Comparison of ENCODE assay signal across 8 cellular contexts in the genomic region with DNA sequence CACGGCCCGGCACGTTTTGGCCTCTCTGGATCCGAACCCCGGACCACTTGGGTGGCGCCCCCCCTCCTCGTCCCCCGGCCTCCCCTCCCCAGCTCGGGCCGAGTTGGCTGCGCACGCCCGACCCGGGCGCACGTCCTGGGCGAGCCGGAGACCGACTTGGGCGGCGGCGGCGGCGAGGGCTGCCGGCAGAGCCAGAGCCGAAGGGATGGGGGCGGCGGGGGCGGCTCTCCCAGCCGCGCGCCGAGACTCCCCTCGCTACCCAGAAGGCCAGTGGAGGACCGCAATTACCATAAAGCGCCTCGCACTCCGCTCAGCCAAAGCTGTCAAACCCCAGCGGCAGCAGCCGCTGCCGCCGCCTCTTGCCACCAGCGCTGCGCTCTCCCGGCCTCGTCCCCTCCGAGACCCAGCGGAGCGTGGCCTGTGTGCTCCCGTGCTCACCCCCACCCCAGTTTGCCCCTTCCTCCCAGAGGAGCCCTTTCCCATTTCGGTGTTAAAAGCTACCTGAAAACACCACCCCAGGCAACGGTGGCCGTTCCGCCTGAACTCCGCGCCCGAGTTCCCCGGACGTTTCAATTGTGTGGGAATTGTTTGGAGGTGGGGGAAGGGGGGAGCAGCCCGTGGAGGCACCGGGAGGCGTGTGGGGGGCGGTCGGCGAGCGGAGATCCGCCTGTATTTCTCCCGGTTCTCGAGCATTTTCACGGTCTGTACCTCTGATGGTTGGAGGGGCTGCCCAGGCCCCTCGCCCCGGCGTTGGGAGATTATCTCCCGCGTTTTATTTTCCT. TPM values are rescaled to one million over a fixed set of nuclear protein-coding genes. Genes with fewer than 3 reads are reported as not detected.
DNase-seq lines count a peak whose midpoint lies in the region; ATAC-seq and TF ChIP-seq lines count a peak whose summit lies in the region.

No MANE protein-coding gene starts in this region.

- H3K27ac ChIP-seq in mesendoderm (ENCODE audit: low read depth, low read length) = peak overlapping the region; percentile 44
- H3K27ac ChIP-seq in thoracic aorta = peak overlapping the region; percentile 83 to 91

- H2AK5ac ChIP-seq in mesendoderm (ENCODE audit: low read length) = no peak overlapping the region

- no peaks in the 10 kb centered on the region for H3K36me3 ChIP-seq in mesendoderm (ENCODE audit: control insufficient read depth, insufficient read depth, low read length)
- no peaks in the 10 kb centered on the region for H3K36me3 ChIP-seq in thoracic aorta

- peak overlapping the region; percentile 70 for H3K4me2 ChIP-seq in mesendoderm (ENCODE audit: low read length)

- no peak for TF ChIP-seq CTCF in thoracic aorta (IDR thresholded peaks at IDR 0.05)

- no peaks in the 10 kb centered on the region for H3K9me3 ChIP-seq in thoracic aorta

- no peak overlapping the region for H4K8ac ChIP-seq in mesendoderm (ENCODE audit: low read depth, low read length)

- H3K79me1 ChIP-seq in mesendoderm (ENCODE audit: low read length) = no peaks in the 10 kb centered on the region

- H3K9ac ChIP-seq in mesendoderm (ENCODE audit: low read length) = peak overlapping the region; percentile 59

- H2BK120ac ChIP-seq in mesendoderm (ENCODE audit: low read depth, low read length) = peak overlapping the region; percentile 76

- peak overlapping the region; percentile 56 for H3K4me3 ChIP-seq in Jurkat, Clone E6-1 (ENCODE audit: low read length)
- no peak overlapping the region for H3K4me3 ChIP-seq in mesendoderm (ENCODE audit: low read length)
- H3K4me3 ChIP-seq in thoracic aorta = peak overlapping the region; percentile 80

- peak; percentile 51 for DNase-seq in stimulated activated CD4-positive, alpha-beta T cell treated with anti-CD3 and anti-CD28 coated beads, Interleukin-1b, Interleukin-23, amount 100 ng/mL, for 48 hours
- no peak for DNase-seq in stimulated activated CD4-positive, alpha-beta T cell treated with anti-CD3 and anti-CD28 coated beads, Interleukin-12 subunit alpha, Interleukin-12 subunit beta, amount 100 ng/mL, for 4 hours
- no peak for DNase-seq in Jurkat, Clone E6-1 (ENCODE audit: low read depth, low spot score)
- DNase-seq in T-helper 22 cell (ENCODE audit: low read depth) (peak; percentile 42), dermis blood vessel endothelial cell (peak; percentile 58), mesendoderm (peak; percentile 86), thoracic aorta (ENCODE audit: low spot score) (no peak)

- no CpG with 5 or more reads among the region's 75 CpGs for WGBS in mesendoderm (ENCODE audit: extremely low coverage, insufficient coverage, low lambda C conversion rate)

- H3K79me2 ChIP-seq in mesendoderm (ENCODE audit: control insufficient read depth, insufficient read depth, low read length) = peaks cover 25% of the 10 kb centered on the region

- H4K5ac ChIP-seq in mesendoderm (ENCODE audit: low read length) = no peak overlapping the region

- H3K18ac ChIP-seq in mesendoderm (ENCODE audit: low read length) = peak overlapping the region; percentile 93

- ATAC-seq in thoracic aorta (ENCODE audit: insufficient number of reproducible peaks, low FRiP score, low read depth) (peak; percentile 27), GM21447 (IDR thresholded peaks at IDR 0.05; ENCODE audit: unreplicated experiment) (no peak)

- peak overlapping the region; percentile 24 for H3K4ac ChIP-seq in mesendoderm (ENCODE audit: low read depth, low read length)

- peak overlapping the region; percentile 76 for H2BK15ac ChIP-seq in mesendoderm (replicated peaks; ENCODE audit: low read depth)

- H3K23ac ChIP-seq in mesendoderm (ENCODE audit: low read length) = no peak overlapping the region

- H3K27me3 ChIP-seq in mesendoderm (ENCODE audit: insufficient read depth, low read length, poor library complexity) (no peaks in the 10 kb centered on the region), thoracic aorta (replicated peaks; ENCODE audit: insufficient read depth) (no peaks in the 10 kb centered on the region)

- H2BK5ac ChIP-seq in mesendoderm (ENCODE audit: low read length) = no peak overlapping the region

- H3K56ac ChIP-seq in mesendoderm (ENCODE audit: low read length) = peak overlapping the region; percentile 80

- H3K4me1 ChIP-seq in mesendoderm (ENCODE audit: control insufficient read depth, low read depth, low read length) (peaks cover 2% of the 10 kb centered on the region), thoracic aorta (ENCODE audit: control insufficient read depth in 1 of 2, low read depth in 2 of 2) (peaks cover 4 to 16% of the 10 kb centered on the region in 2 donors)

RNA-seq across cellular contexts. Expression of a gene that starts 0.7 kb away (rescaled TPM):
- 30.6 TPM for polyA plus RNA-seq in Jurkat, Clone E6-1 (2012; ENCODE audit: insufficient read depth, insufficient read length)
- total RNA-seq in dermis blood vessel endothelial cell (8.8 and 31.6 TPM in 2 replicates), thoracic aorta (10 to 100 TPM; 28.6 to 30.7 TPM)
- polyA plus RNA-seq in mesendoderm (2013, experiment 1 of 2) = 14.6 TPM
- polyA plus RNA-seq in mesendoderm (2013, experiment 2 of 2) = 14.9 TPM

Comparison
In these comparisons a context has a peak if more than half of its experiments do, and no peak if none do; other contexts are left out.
1. DNase-seq: peak in stimulated activated CD4-positive, alpha-beta T cell treated with anti-CD3 and anti-CD28 coated beads, Interleukin-1b, Interleukin-23, amount 100 ng/mL, for 48 hours (single experiment), T-helper 22 cell (single experiment), dermis blood vessel endothelial cell (single experiment) and mesendoderm (single experiment); none in stimulated activated CD4-positive, alpha-beta T cell treated with anti-CD3 and anti-CD28 coated beads, Interleukin-12 subunit alpha, Interleukin-12 subunit beta, amount 100 ng/mL, for 4 hours (single experiment), Jurkat, Clone E6-1 (single experiment) and thoracic aorta (single experiment).